1 cellular context compared by ENCODE assay signal in genomic region chr4:1668488-1668840, GRCh38.
TF ChIP-seq lines count a peak whose summit lies in the region.

No MANE protein-coding gene starts in this region.

TF ChIP-seq in GM23338, 12 proteins besides CTCF, POLR2A, EP300 and RAD21 (continued from another document):
- TF ChIP-seq ZNF462 (CRISPR knock-in tag; IDR thresholded peaks at IDR 0.05) (no peak), POLR2AphosphoS5 (IDR thresholded peaks at IDR 0.05; ENCODE audit: low read depth) (no peak), ZNF114 (CRISPR knock-in tag; IDR thresholded peaks at IDR 0.05) (no peak), STAT1 (IDR thresholded peaks at IDR 0.05; ENCODE audit: unreplicated experiment) (no peak), ZNF331 (CRISPR knock-in tag; IDR thresholded peaks at IDR 0.05; ENCODE audit: low read depth) (no peak), ETS1 (IDR thresholded peaks at IDR 0.05) (no peak)
- TF ChIP-seq, protein P1, sequence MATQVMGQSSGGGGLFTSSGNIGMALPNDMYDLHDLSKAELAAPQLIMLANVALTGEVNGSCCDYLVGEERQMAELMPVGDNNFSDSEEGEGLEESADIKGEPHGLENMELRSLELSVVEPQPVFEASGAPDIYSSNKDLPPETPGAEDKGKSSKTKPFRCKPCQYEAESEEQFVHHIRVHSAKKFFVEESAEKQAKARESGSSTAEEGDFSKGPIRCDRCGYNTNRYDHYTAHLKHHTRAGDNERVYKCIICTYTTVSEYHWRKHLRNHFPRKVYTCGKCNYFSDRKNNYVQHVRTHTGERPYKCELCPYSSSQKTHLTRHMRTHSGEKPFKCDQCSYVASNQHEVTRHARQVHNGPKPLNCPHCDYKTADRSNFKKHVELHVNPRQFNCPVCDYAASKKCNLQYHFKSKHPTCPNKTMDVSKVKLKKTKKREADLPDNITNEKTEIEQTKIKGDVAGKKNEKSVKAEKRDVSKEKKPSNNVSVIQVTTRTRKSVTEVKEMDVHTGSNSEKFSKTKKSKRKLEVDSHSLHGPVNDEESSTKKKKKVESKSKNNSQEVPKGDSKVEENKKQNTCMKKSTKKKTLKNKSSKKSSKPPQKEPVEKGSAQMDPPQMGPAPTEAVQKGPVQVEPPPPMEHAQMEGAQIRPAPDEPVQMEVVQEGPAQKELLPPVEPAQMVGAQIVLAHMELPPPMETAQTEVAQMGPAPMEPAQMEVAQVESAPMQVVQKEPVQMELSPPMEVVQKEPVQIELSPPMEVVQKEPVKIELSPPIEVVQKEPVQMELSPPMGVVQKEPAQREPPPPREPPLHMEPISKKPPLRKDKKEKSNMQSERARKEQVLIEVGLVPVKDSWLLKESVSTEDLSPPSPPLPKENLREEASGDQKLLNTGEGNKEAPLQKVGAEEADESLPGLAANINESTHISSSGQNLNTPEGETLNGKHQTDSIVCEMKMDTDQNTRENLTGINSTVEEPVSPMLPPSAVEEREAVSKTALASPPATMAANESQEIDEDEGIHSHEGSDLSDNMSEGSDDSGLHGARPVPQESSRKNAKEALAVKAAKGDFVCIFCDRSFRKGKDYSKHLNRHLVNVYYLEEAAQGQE (IDR thresholded peaks at IDR 0.05; ENCODE audit: unreplicated experiment), result no peak
